ENCODE assay signal across 11 cellular contexts in the genomic region with DNA sequence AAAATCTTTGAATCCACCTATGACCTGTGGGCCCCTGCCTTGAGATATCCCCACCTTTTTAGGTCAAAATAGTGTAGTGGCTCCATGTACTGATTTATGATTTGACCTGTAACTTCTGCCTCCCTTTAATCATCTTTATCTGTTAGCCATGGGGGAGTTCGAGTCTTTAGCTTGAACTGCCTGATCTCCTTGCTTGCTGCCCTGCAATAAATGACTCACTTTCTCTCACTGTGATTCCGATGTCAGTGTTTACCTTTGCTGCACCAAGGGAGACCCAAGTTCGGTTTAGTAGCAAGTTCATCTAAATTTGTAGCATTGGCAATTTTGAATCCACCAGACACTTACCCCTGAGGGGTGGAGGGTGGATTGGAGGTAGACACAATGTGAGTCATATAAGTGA.
"Had no signal": no experiment of that assay in that cellular context is flagged by ENCODE, and none has a peak within 500 bp of the region (broad histone marks: within the 10 kb centered on the region; RNA-seq: fewer than 3 reads in every experiment).

No MANE protein-coding gene starts in this region.

- H3K27me3 ChIP-seq: ascending aorta, esophagus muscularis mucosa had no signal

- ATAC-seq: stimulated activated naive CD8-positive, alpha-beta T cell treated with anti-CD3 and anti-CD28 coated beads, Interleukin-15, amount 100 ng/mL, for 72 hours had no signal

- DNase-seq: activated CD4-positive, alpha-beta T cell treated with anti-CD3 and anti-CD28 coated beads, Interleukin-2, amount 10 ng/mL, durations not matched to agents 7 days and 5 days; activated CD4-positive, CD25-positive, alpha-beta regulatory T cell; activated CD8-positive, alpha-beta memory T cell treated with anti-CD3 and anti-CD28 coated beads for 24 hours; activated naive CD4-positive, alpha-beta T cell treated with Interleukin-2 at 50 U/mL for 16 hours; stimulated activated CD4-positive, alpha-beta T cell treated with anti-CD3 and anti-CD28 coated beads, Interleukin-1b, Interleukin-23, amount 100 ng/mL, for 48 hours; stimulated activated naive CD8-positive, alpha-beta T cell treated with anti-CD3 and anti-CD28 coated beads, Interleukin-15, amount 100 ng/mL, for 72 hours had no signal

- FAIRE-seq: colon, keratinocyte had no signal

- H3K4me3 ChIP-seq: ascending aorta, esophagus muscularis mucosa had no signal

- H3K4me1 ChIP-seq: ascending aorta, esophagus muscularis mucosa had no signal

- H3K4me1 Mint-ChIP-seq: activated CD4-positive, alpha-beta T cell treated with anti-CD3 and anti-CD28 coated beads, Interleukin-2, amount 10 ng/mL, durations not matched to agents 7 days and 5 days; stimulated activated naive CD8-positive, alpha-beta T cell treated with anti-CD3 and anti-CD28 coated beads, Interleukin-15, amount 100 ng/mL, for 72 hours had no signal

- H3K27me3 Mint-ChIP-seq: activated CD4-positive, alpha-beta T cell treated with anti-CD3 and anti-CD28 coated beads, Interleukin-2, amount 10 ng/mL, durations not matched to agents 7 days and 5 days; stimulated activated naive CD8-positive, alpha-beta T cell treated with anti-CD3 and anti-CD28 coated beads, Interleukin-15, amount 100 ng/mL, for 72 hours had no signal

- H3K27ac Mint-ChIP-seq: activated CD4-positive, alpha-beta T cell treated with anti-CD3 and anti-CD28 coated beads, Interleukin-2, amount 10 ng/mL, durations not matched to agents 7 days and 5 days; stimulated activated naive CD8-positive, alpha-beta T cell treated with anti-CD3 and anti-CD28 coated beads, Interleukin-15, amount 100 ng/mL, for 72 hours; type B pancreatic cell had no signal

- H3K9me3 ChIP-seq: ascending aorta, esophagus muscularis mucosa had no signal

- H3K9me3 Mint-ChIP-seq: type B pancreatic cell had no signal

- H3K4me3 Mint-ChIP-seq: activated CD4-positive, alpha-beta T cell treated with anti-CD3 and anti-CD28 coated beads, Interleukin-2, amount 10 ng/mL, durations not matched to agents 7 days and 5 days; stimulated activated naive CD8-positive, alpha-beta T cell treated with anti-CD3 and anti-CD28 coated beads, Interleukin-15, amount 100 ng/mL, for 72 hours; type B pancreatic cell had no signal

- H3K27ac ChIP-seq: ascending aorta, esophagus muscularis mucosa had no signal

- H3K36me3 ChIP-seq: ascending aorta, esophagus muscularis mucosa had no signal

- H3K36me3 Mint-ChIP-seq: type B pancreatic cell had no signal
